29 cellular contexts compared by ENCODE assay signal in genomic region chr5:111765613-111766012, GRCh38.
"Had no signal": no experiment of that assay in that cellular context is flagged by ENCODE, and none has a peak within 500 bp of the region (broad histone marks: within the 10 kb centered on the region; RNA-seq: fewer than 3 reads in every experiment).

No MANE protein-coding gene starts in this region.

- H3K4me1 ChIP-seq: heart right ventricle, left ventricle myocardium inferior, prostate gland, spleen, tibial nerve, uterus had no signal

- ATAC-seq: heart right ventricle; mucosa of descending colon; naive thymus-derived CD4-positive, alpha-beta T cell; natural killer cell treated with Interleukin-12 subunit alpha and Interleukin-12 subunit beta and Interleukin-15 and Interleukin-18, amount 100 ng/mL, for 72 hours; pancreas; right cardiac atrium; stimulated activated memory B cell treated with anti-CD40 and anti-IgM and Interleukin-4, amounts not matched to agents 10 μg/mL and 1 μg/mL and 100 μg/mL, for 72 hours; stimulated activated naive CD8-positive, alpha-beta T cell treated with anti-CD3 and anti-CD28 coated beads, Interleukin-15, Interleukin-2, amounts not matched to agents 100 U/mL and 50 U/mL, for 24 hours had no signal

- FAIRE-seq: pancreas, small intestine had no signal

- DNase-seq: heart right ventricle; islet precursor cell; left ventricle myocardium inferior; midbrain; mucosa of descending colon; naive thymus-derived CD4-positive, alpha-beta T cell; nucleus accumbens; pancreas; posterior cingulate gyrus; retina; right cardiac atrium; sigmoid colon; small intestine; spleen; stimulated activated CD4-positive, alpha-beta T cell treated with anti-CD3 and anti-CD28 coated beads, Interleukin-1b, Interleukin-23, amount 100 ng/mL, for 48 hours; stimulated activated CD4-positive, alpha-beta T cell treated with anti-CD3 and anti-CD28 coated beads, Interleukin-2, amount 100 ng/mL, for 48 hours; stimulated activated CD4-positive, alpha-beta T cell treated with anti-CD3 and anti-CD28 coated beads, Interleukin-4, amount 100 ng/mL, for 4 hours; stimulated activated CD8-positive, alpha-beta memory T cell treated with anti-CD3 and anti-CD28 coated beads, Interleukin-4, amount 100 ng/mL, for 48 hours; stimulated activated naive CD8-positive, alpha-beta T cell treated with anti-CD3 and anti-CD28 coated beads, Interleukin-15, Interleukin-2, amounts not matched to agents 100 U/mL and 50 U/mL, for 24 hours; substantia nigra; uterus had no signal

- H2AFZ ChIP-seq: hepatocyte had no signal

- H3K79me2 ChIP-seq: hepatocyte had no signal

- H3K4me1 Mint-ChIP-seq: stimulated activated memory B cell treated with anti-CD40 and anti-IgM and Interleukin-4, amounts not matched to agents 10 μg/mL and 1 μg/mL and 100 μg/mL, for 72 hours had no signal

- H3K4me3 ChIP-seq: heart right ventricle, hepatocyte, left ventricle myocardium inferior, lung, mucosa of descending colon, pancreas, prostate gland, sigmoid colon, spleen, tibial nerve, uterus had no signal

- H3K27me3 Mint-ChIP-seq: type B pancreatic cell had no signal

- H3K36me3 ChIP-seq: heart right ventricle, left ventricle myocardium inferior, pancreas, prostate gland, sigmoid colon, spleen, tibial nerve, uterus had no signal

- H3K4me2 ChIP-seq: hepatocyte had no signal

- H3K27ac ChIP-seq: heart right ventricle, hepatocyte, left ventricle myocardium inferior, pancreas, prostate gland, sigmoid colon, spleen, tibial nerve, uterus had no signal

- H3K36me3 Mint-ChIP-seq: naive thymus-derived CD4-positive, alpha-beta T cell; natural killer cell treated with Interleukin-12 subunit alpha and Interleukin-12 subunit beta and Interleukin-15 and Interleukin-18, amount 100 ng/mL, for 72 hours; stimulated activated memory B cell treated with anti-CD40 and anti-IgM and Interleukin-4, amounts not matched to agents 10 μg/mL and 1 μg/mL and 100 μg/mL, for 72 hours; type B pancreatic cell had no signal

- H3K9me3 Mint-ChIP-seq: natural killer cell treated with Interleukin-12 subunit alpha and Interleukin-12 subunit beta and Interleukin-15 and Interleukin-18, amount 100 ng/mL, for 72 hours; neural crest cell had no signal

- H3K9me3 ChIP-seq: heart right ventricle, left ventricle myocardium inferior, mucosa of descending colon, pancreas, prostate gland, sigmoid colon, spleen, tibial nerve, uterus had no signal

- H3K4me3 Mint-ChIP-seq: naive thymus-derived CD4-positive, alpha-beta T cell; natural killer cell treated with Interleukin-12 subunit alpha and Interleukin-12 subunit beta and Interleukin-15 and Interleukin-18, amount 100 ng/mL, for 72 hours; neural crest cell; stimulated activated memory B cell treated with anti-CD40 and anti-IgM and Interleukin-4, amounts not matched to agents 10 μg/mL and 1 μg/mL and 100 μg/mL, for 72 hours; type B pancreatic cell had no signal

- H3K27ac Mint-ChIP-seq: naive thymus-derived CD4-positive, alpha-beta T cell; natural killer cell treated with Interleukin-12 subunit alpha and Interleukin-12 subunit beta and Interleukin-15 and Interleukin-18, amount 100 ng/mL, for 72 hours; stimulated activated memory B cell treated with anti-CD40 and anti-IgM and Interleukin-4, amounts not matched to agents 10 μg/mL and 1 μg/mL and 100 μg/mL, for 72 hours had no signal

- H3K27me3 ChIP-seq: heart right ventricle, hepatocyte, pancreas, sigmoid colon, tibial nerve, uterus had no signal
